27 cellular contexts compared by ENCODE assay signal in genomic region chr1:9118186-9118585, GRCh38. TPM values are rescaled to one million over a fixed set of nuclear protein-coding genes. Genes with fewer than 3 reads are reported as not detected.
DNase-seq lines count a peak whose midpoint lies in the region; ATAC-seq and TF ChIP-seq lines count a peak whose summit lies in the region.
"Had no signal": no experiment of that assay in that cellular context is flagged by ENCODE, and none has a peak within 500 bp of the region (broad histone marks: within the 10 kb centered on the region; RNA-seq: fewer than 3 reads in every experiment).

No MANE protein-coding gene starts in this region.

- no peak for DNase-seq in breast epithelium (ENCODE audit: low spot score in 2 of 2)
- DNase-seq in MCF 10A (ENCODE audit: unreplicated experiment): no peak
- DNase-seq in left ventricle myocardium superior: peak; percentile 60
- peak in 1 of 2 donors; percentile 45 for DNase-seq in psoas muscle
- DNase-seq in stimulated activated CD4-positive, alpha-beta T cell treated with anti-CD3 and anti-CD28 coated beads, Interleukin-15, amount 100 ng/mL, for 24 hours: no peak
- no peak for DNase-seq in mucosa of gallbladder (ENCODE audit: low spot score)
- DNase-seq in SKM-1 (lab: John Stamatoyannopoulos, UW; ENCODE audit: unreplicated experiment): no peak
- DNase-seq: ACHN; CD4-positive, alpha-beta T cell; COR-L47; DMS 273 treated with DMSO at 0.1 percent for 48 hours; GM23248; H9; HFFc6; KBM-7; NCI-H1092 treated with DMSO at 0.1 percent for 48 hours; NCI-H1436 treated with DMSO at 0.1 percent for 48 hours; NCI-H2029; NCI-H226; NCI-H510A treated with DMSO at 0.1 percent for 48 hours; NCI-H748 treated with DMSO at 0.1 percent for 48 hours; PC-9 had no signal

- H3K9me3 Mint-ChIP-seq in MCF 10A (ENCODE audit: unreplicated experiment): no peaks in the 10 kb centered on the region
- H3K9me3 Mint-ChIP-seq: CD4-positive, alpha-beta T cell; H9; HFFc6 had no signal

- no peak overlapping the region for H3K27ac Mint-ChIP-seq in MCF 10A (ENCODE audit: low read depth, unreplicated experiment)
- H3K27ac Mint-ChIP-seq: CD4-positive, alpha-beta T cell; HFFc6 had no signal

- H3K27me3 ChIP-seq in breast epithelium (no peaks in the 10 kb centered on the region), psoas muscle (ENCODE audit: insufficient read depth in 3 of 3, low read length in 2 of 3) (no peaks in the 10 kb centered on the region)
- H3K27me3 ChIP-seq: BLaER1, SJSA1 had no signal

- CTCF ChIA-PET in MCF 10A (lab: Yijun Ruan, JAX): interaction anchor here (0.6 to 1.4 kb wide), 3 partner anchors 11 to 146 kb away, joined by 3 read pairs; partner anchors contain the start of gene GPR157

- TF ChIP-seq CTCF in breast epithelium (IDR thresholded peaks at IDR 0.05): no peak
- no peak for TF ChIP-seq CTCF in MCF 10A (IDR thresholded peaks at IDR 0.05; ENCODE audit: unreplicated experiment)
- no peak for TF ChIP-seq CTCF in psoas muscle (IDR thresholded peaks at IDR 0.05)

- H3K4me1 ChIP-seq in breast epithelium: peaks cover 0 to 8% of the 10 kb centered on the region in 2 donors
- H3K4me1 ChIP-seq in psoas muscle: peaks cover 27% of the 10 kb centered on the region
- H3K4me1 ChIP-seq: SJSA1 had no signal

- no TSS peak for BruUV-seq in MCF 10A (replicated peaks; lab: Mats Ljungman, UMichigan)

- H3K4me3 Mint-ChIP-seq in MCF 10A (ENCODE audit: unreplicated experiment): no peak overlapping the region
- H3K4me3 Mint-ChIP-seq: CD4-positive, alpha-beta T cell; H9; HFFc6 had no signal

- H3K27ac ChIP-seq in breast epithelium: peak overlapping the region; percentile 10 to 32
- peak overlapping the region; percentile 76 for H3K27ac ChIP-seq in psoas muscle
- H3K27ac ChIP-seq: 22Rv1, BLaER1, GM23248, PC-9, SJSA1 had no signal

- H3K36me3 ChIP-seq in breast epithelium: no peaks in the 10 kb centered on the region
- no peaks in the 10 kb centered on the region for H3K36me3 ChIP-seq in psoas muscle (ENCODE audit: insufficient read depth in 1 of 2, low read depth in 1 of 2)
- H3K36me3 ChIP-seq: BLaER1, SJSA1 had no signal

- H3K36me3 Mint-ChIP-seq in MCF 10A (ENCODE audit: insufficient read depth, unreplicated experiment): peaks cover 7% of the 10 kb centered on the region

- H3K4me1 Mint-ChIP-seq in MCF 10A (ENCODE audit: insufficient read depth, unreplicated experiment): peaks cover 24% of the 10 kb centered on the region

- H3K4me3 ChIP-seq in breast epithelium (no peak overlapping the region), psoas muscle (no peak overlapping the region)
- H3K4me3 ChIP-seq: BLaER1, GM23248, PC-9, SJSA1 had no signal

- POLR2A ChIA-PET in MCF 10A (lab: Yijun Ruan, JAX): interaction anchor here (3.8 kb wide), 1 partner anchor 10 kb away, joined by 24 read pairs; the partner anchor contains the start of gene GPR157

- intact Hi-C loops in breast epithelium (cut with DNase I; ENCODE audit: low total_unique reads) (no loop called here), MCF 10A (cut with micrococcal nuclease) (loop anchor here (10.0 kb wide), 1 partner anchor 167 kb away; no protein-coding TSS in a partner anchor), left ventricle myocardium superior (cut with micrococcal nuclease) (no loop called here), psoas muscle (cut with DNase I) (loop anchor here in 1 of 2 donors (10.0 kb wide), 1 partner anchor 337 kb away; no protein-coding TSS in a partner anchor)

- ATAC-seq in left ventricle myocardium superior: peak; percentile 50
- ATAC-seq in psoas muscle: no peak
- no peak for ATAC-seq in HG02938 (IDR thresholded peaks at IDR 0.05; ENCODE audit: unreplicated experiment)

- H3K27me3 Mint-ChIP-seq in MCF 10A (ENCODE audit: insufficient read depth, unreplicated experiment): no peaks in the 10 kb centered on the region
- H3K27me3 Mint-ChIP-seq: CD4-positive, alpha-beta T cell had no signal

- no peak for TF ChIP-seq POLR2A in breast epithelium (IDR thresholded peaks at IDR 0.05)

- no peaks in the 10 kb centered on the region for H3K9me3 ChIP-seq in breast epithelium
- H3K9me3 ChIP-seq in psoas muscle: no peaks in the 10 kb centered on the region
- H3K9me3 ChIP-seq: BLaER1, SJSA1 had no signal

- 48 to 78% (median 53%) methylated on average over 7 of the region's 7 CpGs for WGBS in psoas muscle, 3 donors

RNA-seq across cellular contexts. Expression of gene GPR157, which starts 10.7 kb away (rescaled TPM):
- total RNA-seq in breast epithelium (10 to 100 TPM in 1 of 3 donors, 1 to 10 TPM in 2; 4.3 to 11.7 (median 9.2) TPM), MCF 10A (2022) (8.1 and 12.7 TPM in 2 replicates), left ventricle myocardium superior (42.2 TPM), psoas muscle (10 to 100 TPM; 13.1 to 49.5 (median 33.4) TPM), mucosa of gallbladder (8.3 TPM)
- 10 to 100 TPM; 11.6 to 21.6 (median 15.7) TPM for polyA plus RNA-seq in psoas muscle

RNA-seq across cellular contexts. Expression of gene SLC2A5, which starts 48.8 kb away (rescaled TPM):
- total RNA-seq in breast epithelium: 1 to 10 TPM; 2.3 to 2.8 (median 2.7) TPM
- 0.39 and 0.61 TPM in 2 replicates for total RNA-seq in MCF 10A (2022)
- 3.2 TPM for total RNA-seq in left ventricle myocardium superior
- total RNA-seq in psoas muscle: 10 to 100 TPM; 12.8 to 97.9 (median 55.5) TPM
- polyA plus RNA-seq in psoas muscle: 10 to 100 TPM; 13.2 to 36.8 (median 31.7) TPM
- total RNA-seq in mucosa of gallbladder: 8.8 TPM
- total RNA-seq: CD4-positive, alpha-beta T cell; H9; HT1080; PC-9; SJSA1 had no signal
